In the genomic region with DNA sequence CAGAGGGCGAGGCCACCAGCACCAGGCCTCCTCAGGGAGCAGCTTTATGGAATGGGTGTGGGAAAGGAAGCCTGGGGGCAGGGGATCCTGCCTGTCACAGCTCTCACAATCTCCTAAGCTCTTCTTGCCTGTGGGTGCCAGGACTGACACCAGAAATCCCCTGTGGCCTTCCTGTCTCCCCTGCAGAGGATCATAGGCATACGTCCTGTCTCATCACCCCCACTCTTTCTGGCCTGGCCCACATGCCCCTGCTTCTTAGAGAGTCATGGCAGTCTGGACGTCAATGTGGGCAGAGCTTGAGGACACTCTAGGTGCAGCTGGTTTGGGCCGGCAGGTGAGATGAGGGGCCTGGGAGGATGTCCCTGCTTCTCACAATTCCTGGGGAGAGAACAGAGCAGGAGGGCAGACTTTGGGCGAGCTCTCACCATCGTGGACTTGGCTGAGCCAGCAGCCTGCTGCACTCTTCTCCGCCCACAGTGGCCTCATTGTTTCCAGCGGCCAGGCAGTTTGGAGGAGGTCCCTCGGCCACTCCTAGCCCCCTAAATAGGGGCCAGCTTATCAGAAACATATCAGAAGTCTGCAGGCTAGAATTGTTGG, we compare ENCODE assay signal across 18 cellular contexts.
DNase-seq lines count a peak whose midpoint lies in the region; ATAC-seq lines count a peak whose summit lies in the region.
"Had no signal": no experiment of that assay in that cellular context is flagged by ENCODE, and none has a peak within 500 bp of the region (broad histone marks: within the 10 kb centered on the region; RNA-seq: fewer than 3 reads in every experiment).

No MANE protein-coding gene starts in this region.

- no peak overlapping the region for H3K4me3 Mint-ChIP-seq in activated naive CD4-positive, alpha-beta T cell treated with anti-CD3 and anti-CD28 coated beads, Interleukin-2, amount 10 ng/mL, durations not matched to agents 7 days and 5 days
- no peak overlapping the region for H3K4me3 Mint-ChIP-seq in stimulated activated naive CD8-positive, alpha-beta T cell treated with anti-CD3 and anti-CD28 coated beads, Interleukin-15, amount 100 ng/mL, for 72 hours
- H3K4me3 Mint-ChIP-seq: dendritic cell treated with granulocyte-macrophage colony-stimulating factor and Interleukin-4, amounts not matched to agents 40 ng/mL and 50 ng/mL, for 4 days had no signal

- H3K9me3 Mint-ChIP-seq in activated naive CD4-positive, alpha-beta T cell treated with anti-CD3 and anti-CD28 coated beads, Interleukin-2, amount 10 ng/mL, durations not matched to agents 7 days and 5 days: peaks cover under 1% of the 10 kb centered on the region
- H3K9me3 Mint-ChIP-seq in stimulated activated naive CD8-positive, alpha-beta T cell treated with anti-CD3 and anti-CD28 coated beads, Interleukin-15, amount 100 ng/mL, for 72 hours: no peaks in the 10 kb centered on the region
- H3K9me3 Mint-ChIP-seq: dendritic cell treated with granulocyte-macrophage colony-stimulating factor and Interleukin-4, amounts not matched to agents 40 ng/mL and 50 ng/mL, for 4 days had no signal

- DNase-seq in activated naive CD4-positive, alpha-beta T cell treated with anti-CD3 and anti-CD28 coated beads, Interleukin-2, amount 10 ng/mL, durations not matched to agents 7 days and 5 days: peak; percentile 25
- no peak for DNase-seq in activated naive CD4-positive, alpha-beta T cell treated with anti-CD3 and anti-CD28 coated beads, Interleukin-2, amount 50 U/mL, for 16 hours
- DNase-seq in NCI-H69 (lab: John Stamatoyannopoulos, UW): peak; percentile 44
- DNase-seq in glomerular visceral epithelial cell (ENCODE audit: extremely low spot score): peak; percentile 14
- no peak for DNase-seq in stimulated activated naive CD8-positive, alpha-beta T cell treated with anti-CD3 and anti-CD28 coated beads, Interleukin-15, amount 100 ng/mL, for 72 hours
- no peak for DNase-seq in posterior vena cava (ENCODE audit: low spot score)
- DNase-seq in T-helper 9 cell: no peak
- DNase-seq: activated CD4-positive, CD25-positive, alpha-beta regulatory T cell treated with anti-CD3 and anti-CD28 coated beads, Interleukin-2, amount 50 U/mL, for 72 hours; activated effector memory CD4-positive, alpha-beta T cell treated with Interleukin-2 at 50 U/mL for 16 hours; left ventricle myocardium superior; MV-4-11; NCI-H187 treated with DMSO at 0.1 percent for 48 hours; nucleus accumbens; SK-N-SH; stimulated activated CD8-positive, alpha-beta memory T cell treated with anti-CD3 and anti-CD28 coated beads, Interleukin-4, amount 100 ng/mL, for 48 hours had no signal

- no peaks in the 10 kb centered on the region for H3K36me3 Mint-ChIP-seq in activated naive CD4-positive, alpha-beta T cell treated with anti-CD3 and anti-CD28 coated beads, Interleukin-2, amount 10 ng/mL, durations not matched to agents 7 days and 5 days

- peak overlapping the region; percentile 75 for H3K27ac Mint-ChIP-seq in activated naive CD4-positive, alpha-beta T cell treated with anti-CD3 and anti-CD28 coated beads, Interleukin-2, amount 10 ng/mL, durations not matched to agents 7 days and 5 days
- no peak overlapping the region for H3K27ac Mint-ChIP-seq in stimulated activated naive CD8-positive, alpha-beta T cell treated with anti-CD3 and anti-CD28 coated beads, Interleukin-15, amount 100 ng/mL, for 72 hours
- H3K27ac Mint-ChIP-seq: dendritic cell treated with granulocyte-macrophage colony-stimulating factor and Interleukin-4, amounts not matched to agents 40 ng/mL and 50 ng/mL, for 4 days had no signal

- peaks cover 5% of the 10 kb centered on the region for H3K27me3 Mint-ChIP-seq in activated naive CD4-positive, alpha-beta T cell treated with anti-CD3 and anti-CD28 coated beads, Interleukin-2, amount 10 ng/mL, durations not matched to agents 7 days and 5 days
- peaks cover 11% of the 10 kb centered on the region for H3K27me3 Mint-ChIP-seq in stimulated activated naive CD8-positive, alpha-beta T cell treated with anti-CD3 and anti-CD28 coated beads, Interleukin-15, amount 100 ng/mL, for 72 hours
- H3K27me3 Mint-ChIP-seq: dendritic cell treated with granulocyte-macrophage colony-stimulating factor and Interleukin-4, amounts not matched to agents 40 ng/mL and 50 ng/mL, for 4 days had no signal

- intact Hi-C loops in posterior vena cava (cut with DNase I): no loop called here

- CTCF ChIA-PET in activated naive CD4-positive, alpha-beta T cell treated with anti-CD3 and anti-CD28 coated beads, Interleukin-2, amount 10 ng/mL, durations not matched to agents 7 days and 5 days (lab: Charles Lee): interaction anchor here (1.1 kb wide), 1 partner anchor 78 kb away, joined by 5 read pairs; no protein-coding TSS in a partner anchor

- no peaks in the 10 kb centered on the region for H3K4me1 Mint-ChIP-seq in activated naive CD4-positive, alpha-beta T cell treated with anti-CD3 and anti-CD28 coated beads, Interleukin-2, amount 10 ng/mL, durations not matched to agents 7 days and 5 days
- no peaks in the 10 kb centered on the region for H3K4me1 Mint-ChIP-seq in stimulated activated naive CD8-positive, alpha-beta T cell treated with anti-CD3 and anti-CD28 coated beads, Interleukin-15, amount 100 ng/mL, for 72 hours

- ATAC-seq in stimulated activated naive CD8-positive, alpha-beta T cell treated with anti-CD3 and anti-CD28 coated beads, Interleukin-15, amount 100 ng/mL, for 72 hours: peak; percentile 86
- ATAC-seq in GM19455 (IDR thresholded peaks at IDR 0.05; ENCODE audit: unreplicated experiment): no peak
- ATAC-seq: K562, left ventricle myocardium superior had no signal

Comparison
In these comparisons a context has a peak if more than half of its experiments do, and no peak if none do; other contexts are left out.
1. DNase-seq: peak in activated naive CD4-positive, alpha-beta T cell treated with anti-CD3 and anti-CD28 coated beads, Interleukin-2, amount 10 ng/mL, durations not matched to agents 7 days and 5 days (single experiment), NCI-H69 (single experiment) and glomerular visceral epithelial cell (single experiment); none in activated naive CD4-positive, alpha-beta T cell treated with anti-CD3 and anti-CD28 coated beads, Interleukin-2, amount 50 U/mL, for 16 hours (single experiment), stimulated activated naive CD8-positive, alpha-beta T cell treated with anti-CD3 and anti-CD28 coated beads, Interleukin-15, amount 100 ng/mL, for 72 hours (0 of 2), posterior vena cava (single experiment) and T-helper 9 cell (single experiment).